In genomic region chr11:73747762-73748161, GRCh38 we compare ENCODE assay signal across 17 cellular contexts. TPM values are rescaled to one million over a fixed set of nuclear protein-coding genes. Genes with fewer than 3 reads are reported as not detected.
A peak's percentile ranks its signal among the peaks of the same experiment; 100 is the strongest.
DNase-seq lines count a peak whose midpoint lies in the region; ATAC-seq, FAIRE-seq and TF ChIP-seq lines count a peak whose summit lies in the region.
"Had no signal": no experiment of that assay in that cellular context is flagged by ENCODE, and none has a peak within 500 bp of the region (broad histone marks: within the 10 kb centered on the region; RNA-seq: fewer than 3 reads in every experiment).

No MANE protein-coding gene starts in this region.

- no peaks in the 10 kb centered on the region for H3K9me2 ChIP-seq in OCI-LY7 (ENCODE audit: insufficient read depth, low read length)

- peaks cover 18% of the 10 kb centered on the region for H4K20me1 ChIP-seq in K562 (replicated peaks; ENCODE audit: control insufficient read depth, insufficient read depth, low read length)
- H4K20me1 ChIP-seq in OCI-LY7 (ENCODE audit: insufficient read depth, low read length): no peaks in the 10 kb centered on the region

- no peaks in the 10 kb centered on the region for H3K9me3 Mint-ChIP-seq in CD4-positive, alpha-beta T cell
- H3K9me3 Mint-ChIP-seq in Caco-2 (ENCODE audit: unreplicated experiment): no peaks in the 10 kb centered on the region
- H3K9me3 Mint-ChIP-seq: CD14-positive monocyte, HFFc6 had no signal

- no peaks in the 10 kb centered on the region for H3K9me3 ChIP-seq in CD4-positive, alpha-beta T cell (ENCODE audit: control insufficient read depth, low read length)
- H3K9me3 ChIP-seq in Caco-2: no peaks in the 10 kb centered on the region
- H3K9me3 ChIP-seq in K562 (replicated peaks; ENCODE audit: control insufficient read depth, insufficient read depth, low read depth, low read length): no peaks in the 10 kb centered on the region
- no peaks in the 10 kb centered on the region for H3K9me3 ChIP-seq in OCI-LY7 (ENCODE audit: low read length)
- no peaks in the 10 kb centered on the region for H3K9me3 ChIP-seq in psoas muscle
- H3K9me3 ChIP-seq: A549 had no signal

- H3K4me2 ChIP-seq in K562 (ENCODE audit: insufficient read depth, low read length): no peak overlapping the region
- H3K4me2 ChIP-seq in OCI-LY7 (ENCODE audit: low read length): no peak overlapping the region
- H3K4me2 ChIP-seq: A549 had no signal

- H3K4me1 Mint-ChIP-seq in CD4-positive, alpha-beta T cell (ENCODE audit: low read depth): peaks cover 57% of the 10 kb centered on the region
- peaks cover 22% of the 10 kb centered on the region for H3K4me1 Mint-ChIP-seq in Caco-2 (ENCODE audit: low read depth, unreplicated experiment)

- no peak overlapping the region for H2AFZ ChIP-seq in K562 (ENCODE audit: low read depth, low read length)
- no peak overlapping the region for H2AFZ ChIP-seq in OCI-LY7 (ENCODE audit: low read length)

- POLR2A ChIA-PET in CD4-positive, alpha-beta T cell (lab: Charles Lee): interaction anchor here (0.8 kb wide), 1 partner anchor 12 kb away, joined by 3 read pairs; no protein-coding TSS in a partner anchor
- POLR2A ChIA-PET in Caco-2 (lab: Charles Lee): interaction anchor here (0.6 kb wide), 1 partner anchor 24 kb away, joined by 13 read pairs; no protein-coding TSS in a partner anchor
- POLR2A ChIA-PET in K562 (lab: Yijun Ruan, JAX): interaction anchor here (0.9 to 1.3 kb wide), 3 partner anchors 8 to 38 kb away, joined by 3 read pairs; no protein-coding TSS in a partner anchor
- POLR2A ChIA-PET in OCI-LY7 (lab: Charles Lee): interaction anchor here (1.0 to 1.2 kb wide), 3 partner anchors 10 to 51 kb away, joined by 3 to 11 read pairs (median 5); partner anchors contain the start of gene RAB6A

- H3K36me3 ChIP-seq in Caco-2 (ENCODE audit: control insufficient read depth, insufficient read depth, low read length) (0 out of 2 replicates have a peak, but pooled peaks cover 1% of the 10 kb centered on the region), K562 (ENCODE audit: control insufficient read depth, insufficient read depth, low read length) (no peaks in the 10 kb centered on the region; the same call in 2 of the 3 replicates), OCI-LY7 (ENCODE audit: insufficient read depth, low read length) (peaks cover 6% of the 10 kb centered on the region), psoas muscle (ENCODE audit: insufficient read depth in 1 of 2, low read depth in 1 of 2) (no peaks in the 10 kb centered on the region)

- 15% methylated on average over 3 of the region's 3 CpGs for WGBS in K562 (ENCODE audit: insufficient coverage, low coverage, missing lambda C conversion rate)
- 27 to 43% (median 29%) methylated on average over 3 of the region's 3 CpGs for WGBS in psoas muscle, 3 donors

- no peak for TF ChIP-seq EP300 in K562 (IDR thresholded peaks at IDR 0.05; ENCODE audit: low read length)

- no peak for ATAC-seq in CD4-positive, alpha-beta T cell (ENCODE audit: poor library complexity)
- ATAC-seq in K562 (no peak), left lobe of liver (peak; percentile 17), psoas muscle (no peak)
- ATAC-seq: A549 had no signal

- H3K4me3 Mint-ChIP-seq in CD4-positive, alpha-beta T cell: no peak overlapping the region
- H3K4me3 Mint-ChIP-seq in Caco-2 (ENCODE audit: unreplicated experiment): no peak overlapping the region
- H3K4me3 Mint-ChIP-seq: CD14-positive monocyte, HFFc6 had no signal

- peaks cover 20% of the 10 kb centered on the region for H3K36me3 Mint-ChIP-seq in CD4-positive, alpha-beta T cell (ENCODE audit: low read depth)
- H3K36me3 Mint-ChIP-seq in Caco-2 (ENCODE audit: insufficient read depth, unreplicated experiment): peaks cover 60% of the 10 kb centered on the region

- DNase-seq in CD4-positive, alpha-beta T cell: no peak
- DNase-seq in Caco-2 (no peak), K562 (ENCODE audit: extremely low read depth in 1 of 4, low spot score in 3 of 4) (no peak), left lobe of liver (ENCODE audit: low spot score) (no peak), NCI-H2081 treated with DMSO at 0.1 percent for 48 hours (lab: John Stamatoyannopoulos, UW) (no peak), OCI-LY7 (ENCODE audit: low spot score) (no peak), psoas muscle (no peak), NCI-H128 (lab: John Stamatoyannopoulos, UW; ENCODE audit: unreplicated experiment) (no peak)
- DNase-seq: Calu3, DMS 273 treated with DMSO at 0.1 percent for 48 hours, HCEC 1CT, HFFc6, IMR-90 had no signal

- peak overlapping the region; percentile 62 for H3K27ac Mint-ChIP-seq in CD4-positive, alpha-beta T cell
- no peak overlapping the region for H3K27ac Mint-ChIP-seq in Caco-2 (ENCODE audit: unreplicated experiment)
- H3K27ac Mint-ChIP-seq: CD14-positive monocyte, HFFc6 had no signal

- no peaks in the 10 kb centered on the region for H3K9me1 ChIP-seq in K562 (ENCODE audit: control insufficient read depth, insufficient read depth, low read length)

- TF ChIP-seq RAD21 in K562 (CRISPR knock-in tag; conservative IDR thresholded peaks at IDR 0.05 in 1 of 2, IDR thresholded peaks at IDR 0.05 in 1 of 2): no peak

- no peak for TF ChIP-seq CTCF in CD4-positive, alpha-beta T cell (IDR thresholded peaks at IDR 0.05)
- TF ChIP-seq CTCF in Caco-2 (IDR thresholded peaks at IDR 0.05; ENCODE audit: insufficient read depth in 1 of 2, low read depth in 1 of 2, low read length in 1 of 2, severe bottlenecking in 1 of 2, unreplicated experiment in 1 of 2) (no peak), K562 (IDR thresholded peaks at IDR 0.05 in 2 of 3, conservative IDR thresholded peaks at IDR 0.05 in 1 of 3; ENCODE audit: insufficient read depth in 2 of 3, low read depth in 1 of 3, low read length in 3 of 3) (no peak), OCI-LY7 (conservative IDR thresholded peaks at IDR 0.05; ENCODE audit: low read length) (no peak), psoas muscle (IDR thresholded peaks at IDR 0.05) (no peak)

- intact Hi-C loops in CD4-positive, alpha-beta T cell (cut with DNase I, micrococcal nuclease): no loop called here
- intact Hi-C loops in Caco-2 (cut with micrococcal nuclease; ENCODE audit: unreplicated experiment): no loop called here
- intact Hi-C loops in K562 (cut with micrococcal nuclease): no loop called here
- intact Hi-C loops in OCI-LY7 (cut with micrococcal nuclease; ENCODE audit: unreplicated experiment): no loop called here
- intact Hi-C loops in psoas muscle (cut with DNase I): no loop called here

- H3K27me3 Mint-ChIP-seq in CD4-positive, alpha-beta T cell: no peaks in the 10 kb centered on the region
- H3K27me3 Mint-ChIP-seq in Caco-2 (ENCODE audit: insufficient read depth, unreplicated experiment): no peaks in the 10 kb centered on the region

- H3K4me1 ChIP-seq in Caco-2 (peaks cover 3% of the 10 kb centered on the region; the same call in 1 of the 2 replicates), K562 (replicated peaks in 1 of 2; ENCODE audit: control insufficient read depth in 2 of 2, insufficient read depth in 2 of 2, low read length in 2 of 2) (0 out of 5 replicates have a peak, but pooled peaks cover 0 to 2% of the 10 kb centered on the region in 2 experiments), OCI-LY7 (ENCODE audit: insufficient read depth, low read length, poor library complexity, severe bottlenecking) (peaks cover 8% of the 10 kb centered on the region), psoas muscle (peaks cover 23% of the 10 kb centered on the region)

- CTCF ChIA-PET in CD4-positive, alpha-beta T cell (lab: Charles Lee): no interaction called here
- CTCF ChIA-PET in Caco-2 (lab: Charles Lee) (no interaction called here), K562 (lab: Yijun Ruan, JAX; ENCODE audit: low intra/inter-chr PET ratio) (no interaction called here), OCI-LY7 (lab: Charles Lee; ENCODE audit: unreplicated experiment) (no interaction called here)

- TSS peak; percentile 4 for BruUV-seq in Caco-2 (replicated peaks; lab: Mats Ljungman, UMichigan)
- BruUV-seq in K562 (replicated peaks; lab: Mats Ljungman, UMichigan): no TSS peak
- BruUV-seq in OCI-LY7 (replicated peaks; lab: Mats Ljungman, UMichigan): no TSS peak

- H3K79me2 ChIP-seq in K562 (ENCODE audit: control insufficient read depth, insufficient read depth, low read length): peaks cover 80% of the 10 kb centered on the region
- H3K79me2 ChIP-seq in OCI-LY7 (ENCODE audit: insufficient read depth, low read depth, low read length): peaks cover 58% of the 10 kb centered on the region; the same call in 1 of the 2 replicates

- in situ Hi-C loops in K562 (cut with MboI): no loop called here

- H3K4me3 ChIP-seq in Caco-2 (ENCODE audit: low read depth, low read length): no peak overlapping the region
- H3K4me3 ChIP-seq in K562: no peak overlapping the region
- H3K4me3 ChIP-seq in OCI-LY7 (ENCODE audit: low read depth, low read length, poor library complexity, severe bottlenecking): no peak overlapping the region
- no peak overlapping the region for H3K4me3 ChIP-seq in psoas muscle
- H3K4me3 ChIP-seq: A549 had no signal

- no peak for TF ChIP-seq POLR2A in K562 (conservative IDR thresholded peaks at IDR 0.05)

- H3K27me3 ChIP-seq in CD4-positive, alpha-beta T cell (ENCODE audit: control insufficient read depth, insufficient read depth, low read length): no peaks in the 10 kb centered on the region
- no peaks in the 10 kb centered on the region for H3K27me3 ChIP-seq in Caco-2 (replicated peaks; ENCODE audit: control insufficient read depth, insufficient read depth, low read length)
- H3K27me3 ChIP-seq in K562 (ENCODE audit: control insufficient read depth in 2 of 2, insufficient read depth in 2 of 2, low read length in 2 of 2): no peaks in the 10 kb centered on the region
- no peaks in the 10 kb centered on the region for H3K27me3 ChIP-seq in psoas muscle (ENCODE audit: insufficient read depth in 3 of 3, low read length in 2 of 3)

- no peak for FAIRE-seq in K562 (lab: Jason Lieb, UNC)
- FAIRE-seq: A549, GM18507 had no signal

- no peak overlapping the region for H3K27ac ChIP-seq in CD4-positive, alpha-beta T cell (ENCODE audit: low read depth, low read length)
- H3K27ac ChIP-seq in K562 (ENCODE audit: extremely low read depth, low read depth, low read length) (peak overlapping the region; percentile 6; the same call in 1 of the 3 replicates), OCI-LY7 (ENCODE audit: low read depth, low read length, poor library complexity, severe bottlenecking) (no peak overlapping the region), psoas muscle (no peak overlapping the region)
- H3K27ac ChIP-seq: A549, HL-60 had no signal

- no peak overlapping the region for H3K9ac ChIP-seq in K562 (ENCODE audit: insufficient read depth in 1 of 2, low read depth in 2 of 2, low read length in 2 of 2)

RNA-seq across cellular contexts. Expression of gene RAB6A, which starts 13.1 kb away (rescaled TPM):
- 10 to 100 TPM; 42.6 to 49.3 TPM for total RNA-seq in CD4-positive, alpha-beta T cell
- total RNA-seq in Caco-2 (2022) (210 and 227 TPM in 2 replicates), K562 (2014; rRNA removed) (30.0 and 35.8 TPM in 2 replicates), K562 (2014; rRNA removed; fragmentation: Illumina TruSeq; extraction: Trizol) (45.4 and 53.5 TPM in 2 replicates), K562 (2015; rRNA removed; fragmentation: Illumina TruSeq; extraction: Trizol) (39.6 and 45.7 TPM in 2 replicates), K562 (2021) (70.8 and 77.2 TPM in 2 replicates), left lobe of liver (57.2 TPM), OCI-LY7 (2022) (70.4 and 72.9 TPM in 2 replicates), psoas muscle (10 to 100 TPM; 74.9 to 88.2 (median 86.9) TPM)
- total RNA-seq in K562 (2011; cell fraction: chromatin; rRNA removed; ENCODE audit: low replicate concordance): 17.2 and 50.1 TPM in 2 replicates
- 15.7 and 17.4 TPM in 2 replicates for total RNA-seq in K562 (2011; cell fraction: nucleolus; rRNA removed)
- total RNA-seq in K562 (2011; cell fraction: nucleoplasm; rRNA removed): 22.2 and 30.5 TPM in 2 replicates
- polyA plus RNA-seq in K562 (2011; rRNA removed) (74.7 and 95.3 TPM in 2 replicates), K562 (2014; fragmentation: Illumina TruSeq; extraction: Trizol) (60.2 and 67.9 TPM in 2 replicates), K562 (2014; fragmentation: Nextera tagmentation; extraction: Ambion mirVana) (10 to 100 TPM; 14.0 to 15.7 TPM), K562 (2014; rRNA removed) (33.6 and 41.4 TPM in 2 replicates), psoas muscle (100 to 1,000 TPM in 1 of 3 donors, 10 to 100 TPM in 2; 49.4 to 117 (median 58.4) TPM)
- 35.5 and 36.2 TPM in 2 replicates for polyA plus RNA-seq in K562 (2011; cell fraction: cytosol; rRNA removed)
- 21.9 and 32.9 TPM in 2 replicates for polyA plus RNA-seq in K562 (2011; cell fraction: nucleus; rRNA removed)
- polyA plus RNA-seq in K562 (2012): 55.5 and 74.0 TPM in 2 replicates
- polyA minus RNA-seq in K562 (2011; rRNA and poly(A)+ RNA removed): 200 and 246 TPM in 2 replicates
- 47.0 and 60.7 TPM in 2 replicates for polyA minus RNA-seq in K562 (2011; cell fraction: cytosol; rRNA and poly(A)+ RNA removed)
- polyA minus RNA-seq in K562 (2011; cell fraction: nucleus; rRNA and poly(A)+ RNA removed): 12.4 and 26.5 TPM in 2 replicates
- 45.3 and 46.5 TPM in 2 replicates for total RNA-seq in OCI-LY7 (2014; rRNA removed; shearing (Covaris generic))

RNA-seq across cellular contexts. Expression of gene MRPL48, which starts 39.9 kb away (rescaled TPM):
- total RNA-seq in CD4-positive, alpha-beta T cell: 10 to 100 TPM in 1 of 2 experiments, 1 to 10 TPM in 1; 9.5 to 10.1 TPM
- 111 and 113 TPM in 2 replicates for total RNA-seq in Caco-2 (2022)
- total RNA-seq in K562 (2011; cell fraction: chromatin; rRNA removed; ENCODE audit: low replicate concordance): 47.1 and 66.4 TPM in 2 replicates
- 27.8 and 30.0 TPM in 2 replicates for total RNA-seq in K562 (2011; cell fraction: nucleolus; rRNA removed)
- 47.8 and 65.0 TPM in 2 replicates for total RNA-seq in K562 (2011; cell fraction: nucleoplasm; rRNA removed)
- total RNA-seq in K562 (2014; rRNA removed): 87.2 and 98.6 TPM in 2 replicates
- total RNA-seq in K562 (2014; rRNA removed; fragmentation: Illumina TruSeq; extraction: Trizol): 102 and 104 TPM in 2 replicates
- 102 and 118 TPM in 2 replicates for total RNA-seq in K562 (2015; rRNA removed; fragmentation: Illumina TruSeq; extraction: Trizol)
- 66.0 and 81.9 TPM in 2 replicates for total RNA-seq in K562 (2021)
- polyA plus RNA-seq in K562 (2011; rRNA removed): 126 and 130 TPM in 2 replicates
- polyA plus RNA-seq in K562 (2011; cell fraction: cytosol; rRNA removed): 27.7 and 54.8 TPM in 2 replicates
- polyA plus RNA-seq in K562 (2011; cell fraction: nucleus; rRNA removed): 30.0 and 56.5 TPM in 2 replicates
- 93.8 and 140 TPM in 2 replicates for polyA plus RNA-seq in K562 (2012)
- 68.5 and 75.0 TPM in 2 replicates for polyA plus RNA-seq in K562 (2014; fragmentation: Illumina TruSeq; extraction: Trizol)
- 100 to 1,000 TPM; 216 to 237 TPM for polyA plus RNA-seq in K562 (2014; fragmentation: Nextera tagmentation; extraction: Ambion mirVana)
- polyA plus RNA-seq in K562 (2014; rRNA removed): 67.2 and 79.2 TPM in 2 replicates
- 63.0 and 72.5 TPM in 2 replicates for polyA minus RNA-seq in K562 (2011; rRNA and poly(A)+ RNA removed)
- 23.1 and 25.8 TPM in 2 replicates for polyA minus RNA-seq in K562 (2011; cell fraction: cytosol; rRNA and poly(A)+ RNA removed)
- polyA minus RNA-seq in K562 (2011; cell fraction: nucleus; rRNA and poly(A)+ RNA removed): 11.6 and 21.1 TPM in 2 replicates
- 14.9 TPM for total RNA-seq in left lobe of liver
- total RNA-seq in OCI-LY7 (2014; rRNA removed; shearing (Covaris generic)): 167 and 180 TPM in 2 replicates
- total RNA-seq in OCI-LY7 (2022): 63.9 and 64.4 TPM in 2 replicates
- total RNA-seq in psoas muscle: 10 to 100 TPM; 23.8 to 35.2 (median 24.7) TPM
- polyA plus RNA-seq in psoas muscle: 10 to 100 TPM; 26.4 to 31.9 (median 31.5) TPM
